In genomic region chr2:48356701-48357322, GRCh38 we compare ENCODE assay signal across 8 cellular contexts. TPM values are rescaled to one million over a fixed set of nuclear protein-coding genes. Genes with fewer than 3 reads are reported as not detected.
DNase-seq lines count a peak whose midpoint lies in the region; ATAC-seq and TF ChIP-seq lines count a peak whose summit lies in the region.

No MANE protein-coding gene starts in this region.

- no peaks in the 10 kb centered on the region for H3K36me3 Mint-ChIP-seq in glutamatergic neuron (ENCODE audit: unreplicated experiment)

- H3K36me3 ChIP-seq in A673 (ENCODE audit: insufficient read depth, low read length, poor library complexity, severe bottlenecking) = no peaks in the 10 kb centered on the region
- peaks cover 8% of the 10 kb centered on the region for H3K36me3 ChIP-seq in MG63
- no peaks in the 10 kb centered on the region for H3K36me3 ChIP-seq in breast epithelium

- peaks cover 23% of the 10 kb centered on the region for H3K4me1 Mint-ChIP-seq in glutamatergic neuron (ENCODE audit: low read depth, unreplicated experiment)

- H3K27ac ChIP-seq in A673 (ENCODE audit: low read depth, low read length, poor library complexity, severe bottlenecking) = peak overlapping the region; percentile 64
- no peak overlapping the region for H3K27ac ChIP-seq in breast epithelium

- H3K4me1 ChIP-seq in A673 (ENCODE audit: insufficient read depth, low read length, poor library complexity, severe bottlenecking) (peaks cover 20% of the 10 kb centered on the region), breast epithelium (no peaks in the 10 kb centered on the region)

- intact Hi-C loops in A673 (cut with micrococcal nuclease; ENCODE audit: unreplicated experiment) = no loop called here
- intact Hi-C loops in breast epithelium (cut with DNase I; ENCODE audit: low total_unique reads) = no loop called here

- H3K27me3 ChIP-seq in A673 (replicated peaks; ENCODE audit: insufficient read depth, low read depth, low read length, poor library complexity) = no peaks in the 10 kb centered on the region
- H3K27me3 ChIP-seq in MG63 = no peaks in the 10 kb centered on the region
- H3K27me3 ChIP-seq in breast epithelium = no peaks in the 10 kb centered on the region

- H3K9me3 ChIP-seq in A673 (ENCODE audit: low read depth, low read length, poor library complexity, severe bottlenecking) (no peaks in the 10 kb centered on the region), MG63 (0 out of 2 replicates have a peak, but pooled peaks cover 3% of the 10 kb centered on the region), breast epithelium (no peaks in the 10 kb centered on the region)

- peak; percentile 85 for ATAC-seq in GM18517 (IDR thresholded peaks at IDR 0.05; ENCODE audit: unreplicated experiment)
- ATAC-seq in HG03103 (IDR thresholded peaks at IDR 0.05; ENCODE audit: low read depth, unreplicated experiment) = peak; percentile 67

- peak; percentile 68 for DNase-seq in A673 (ENCODE audit: low spot score)
- peak; percentile 27 for DNase-seq in OCI-M2 (lab: John Stamatoyannopoulos, UW; ENCODE audit: unreplicated experiment)
- no peak for DNase-seq in glutamatergic neuron
- DNase-seq in MG63 = no peak
- DNase-seq in Ammon's horn (ENCODE audit: low spot score) = no peak
- no peak for DNase-seq in breast epithelium (ENCODE audit: low spot score in 2 of 2)

- POLR2A ChIA-PET in A673 (lab: Charles Lee; ENCODE audit: low non-redundant PET) = no interaction called here

- H3K27me3 Mint-ChIP-seq in glutamatergic neuron (ENCODE audit: unreplicated experiment) = peaks cover 1% of the 10 kb centered on the region

- TF ChIP-seq CTCF in A673 (conservative IDR thresholded peaks at IDR 0.05; ENCODE audit: low read depth, low read length) = no peak
- no peak for TF ChIP-seq CTCF in glutamatergic neuron (IDR thresholded peaks at IDR 0.05; ENCODE audit: partially characterized antibody, unreplicated experiment)
- TF ChIP-seq CTCF in breast epithelium (IDR thresholded peaks at IDR 0.05) = no peak

- CTCF ChIA-PET in A673 (lab: Charles Lee) = no interaction called here

- BruUV-seq in A673 (replicated peaks; lab: Mats Ljungman, UMichigan) = no TSS peak

- H3K4me3 ChIP-seq in A673 (ENCODE audit: low read depth, low read length, poor library complexity, severe bottlenecking) (peak overlapping the region; percentile 12), MG63 (no peak overlapping the region), breast epithelium (no peak overlapping the region)

- no peak for TF ChIP-seq POLR2A in breast epithelium (IDR thresholded peaks at IDR 0.05)

- peak overlapping the region; percentile 28 for H3K27ac Mint-ChIP-seq in glutamatergic neuron (ENCODE audit: unreplicated experiment)

- H3K9me3 Mint-ChIP-seq in glutamatergic neuron (ENCODE audit: unreplicated experiment) = peaks cover 7% of the 10 kb centered on the region

- no peak overlapping the region for H3K4me3 Mint-ChIP-seq in glutamatergic neuron (ENCODE audit: unreplicated experiment)

RNA-seq across cellular contexts. Expression of gene FOXN2, which starts 42.3 kb away (rescaled TPM):
- total RNA-seq in A673 (2021) (18.9 and 21.9 TPM in 2 replicates), glutamatergic neuron (ENCODE audit: unreplicated experiment) (60.3 TPM), breast epithelium (10 to 100 TPM; 25.6 to 66.2 (median 26.3) TPM)
- total RNA-seq in MG63 (2014; rRNA removed; shearing (Covaris generic); ENCODE audit: low replicate concordance) = 21.3 and 27.3 TPM in 2 replicates

Comparison
In these comparisons a context has a peak if more than half of its experiments do, and no peak if none do; other contexts are left out.
1. DNase-seq: peak in A673 (single experiment) and OCI-M2 (single experiment); none in glutamatergic neuron (single experiment), MG63 (single experiment), Ammon's horn (single experiment) and breast epithelium (0 of 2).